Comparison of ENCODE assay signal across 13 cellular contexts in the genomic region with DNA sequence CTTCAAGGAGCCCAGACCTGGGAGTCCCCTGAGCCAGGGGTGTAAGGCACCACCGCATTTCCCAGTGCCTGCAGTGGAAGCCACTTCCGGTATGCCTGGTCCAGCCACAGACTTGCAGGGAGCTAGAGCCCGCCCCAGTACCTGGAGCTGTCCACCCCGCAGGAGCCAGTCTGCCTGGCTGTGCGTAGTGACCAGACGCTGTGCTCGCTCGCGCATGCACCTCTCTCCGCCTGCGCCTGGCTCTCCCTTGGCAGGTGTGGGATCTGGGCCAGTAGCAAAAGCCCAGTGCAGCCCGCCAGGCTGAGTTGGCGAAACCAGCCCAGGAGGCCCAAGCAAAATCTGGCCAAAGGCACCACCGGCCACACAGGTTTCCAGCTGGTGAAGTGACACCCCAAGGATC.
"Had no signal": no experiment of that assay in that cellular context is flagged by ENCODE, and none has a peak within 500 bp of the region (broad histone marks: within the 10 kb centered on the region; RNA-seq: fewer than 3 reads in every experiment).

No MANE protein-coding gene starts in this region.

- H3K36me3 ChIP-seq: cardiac muscle cell, gastroesophageal sphincter, sigmoid colon, thyroid gland, vagina had no signal

- H3K9me3 ChIP-seq: gastroesophageal sphincter, sigmoid colon, thyroid gland, vagina had no signal

- H3K27ac ChIP-seq: cardiac muscle cell, gastroesophageal sphincter, sigmoid colon, thyroid gland, vagina had no signal

- H3K4me1 ChIP-seq: gastroesophageal sphincter, sigmoid colon, thyroid gland, vagina had no signal

- H3K27me3 ChIP-seq: cardiac muscle cell, gastroesophageal sphincter, sigmoid colon, thyroid gland, vagina had no signal

- DNase-seq: activated CD4-positive, alpha-beta T cell treated with anti-CD3 and anti-CD28 coated beads for 1 hour; activated CD4-positive, alpha-beta T cell treated with anti-CD3 and anti-CD28 coated beads, Interleukin-2, amount 50 U/mL, for 48 hours; activated CD8-positive, alpha-beta memory T cell treated with anti-CD3 and anti-CD28 coated beads, Interleukin-2, amount 10 ng/mL, durations not matched to agents 7 days and 5 days; activated naive CD8-positive, alpha-beta T cell treated with anti-CD3 and anti-CD28 coated beads, Interleukin-2, amount 10 ng/mL, durations not matched to agents 7 days and 5 days; activated T-cell treated with anti-CD3 and anti-CD28 coated beads, Interleukin-2, amount 50 U/mL, for 4 hours; cortex of kidney; effector CD8-positive, alpha-beta T cell; sigmoid colon; stimulated activated CD4-positive, alpha-beta T cell treated with anti-CD3 and anti-CD28 coated beads, Interleukin-4, amount 100 ng/mL, for 24 hours; thyroid gland had no signal

- ATAC-seq: activated CD8-positive, alpha-beta memory T cell treated with anti-CD3 and anti-CD28 coated beads, Interleukin-2, amount 10 ng/mL, durations not matched to agents 7 days and 5 days; gastroesophageal sphincter had no signal

- H3K4me3 ChIP-seq: cardiac muscle cell, gastroesophageal sphincter, sigmoid colon, thyroid gland, vagina had no signal
